ENCODE assay signal across 1 cellular context in the genomic region with DNA sequence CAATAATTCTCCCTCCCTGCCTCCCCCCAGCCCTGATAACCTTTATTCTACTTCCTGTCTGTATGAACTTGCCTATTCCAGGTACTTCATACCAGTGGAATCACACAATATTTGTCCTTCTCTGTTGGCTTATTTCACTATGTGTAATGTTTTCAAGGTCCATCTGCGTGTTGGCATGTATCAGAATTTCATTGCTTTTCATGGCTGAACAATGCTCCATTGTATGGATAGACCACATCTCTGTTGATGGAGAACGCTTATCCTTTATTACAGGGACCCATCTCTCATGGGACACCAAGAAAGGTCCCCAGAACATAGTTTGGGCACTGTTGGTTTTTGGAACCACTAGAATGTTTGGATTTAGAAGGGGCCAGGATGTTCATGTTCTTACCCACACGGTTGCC.
TF ChIP-seq lines count a peak whose summit lies in the region.

No MANE protein-coding gene starts in this region.

TF ChIP-seq in IMR-90, 13 proteins besides CTCF, POLR2A, EP300 and RAD21 (continued from another document):
- TF ChIP-seq BHLHE40 (IDR thresholded peaks at IDR 0.05; ENCODE audit: low read depth, low read length) (no peak), RCOR1 (IDR thresholded peaks at IDR 0.05; ENCODE audit: insufficient replicate concordance, low read length) (no peak), RFX5 (IDR thresholded peaks at IDR 0.05; ENCODE audit: low read depth, low read length) (no peak), ELK1 (IDR thresholded peaks at IDR 0.05; ENCODE audit: borderline replicate concordance, low read depth, low read length) (no peak), MAZ (IDR thresholded peaks at IDR 0.05; ENCODE audit: borderline replicate concordance, low read depth, low read length) (no peak)
